ENCODE assay signal across 1 cellular context in the genomic region with DNA sequence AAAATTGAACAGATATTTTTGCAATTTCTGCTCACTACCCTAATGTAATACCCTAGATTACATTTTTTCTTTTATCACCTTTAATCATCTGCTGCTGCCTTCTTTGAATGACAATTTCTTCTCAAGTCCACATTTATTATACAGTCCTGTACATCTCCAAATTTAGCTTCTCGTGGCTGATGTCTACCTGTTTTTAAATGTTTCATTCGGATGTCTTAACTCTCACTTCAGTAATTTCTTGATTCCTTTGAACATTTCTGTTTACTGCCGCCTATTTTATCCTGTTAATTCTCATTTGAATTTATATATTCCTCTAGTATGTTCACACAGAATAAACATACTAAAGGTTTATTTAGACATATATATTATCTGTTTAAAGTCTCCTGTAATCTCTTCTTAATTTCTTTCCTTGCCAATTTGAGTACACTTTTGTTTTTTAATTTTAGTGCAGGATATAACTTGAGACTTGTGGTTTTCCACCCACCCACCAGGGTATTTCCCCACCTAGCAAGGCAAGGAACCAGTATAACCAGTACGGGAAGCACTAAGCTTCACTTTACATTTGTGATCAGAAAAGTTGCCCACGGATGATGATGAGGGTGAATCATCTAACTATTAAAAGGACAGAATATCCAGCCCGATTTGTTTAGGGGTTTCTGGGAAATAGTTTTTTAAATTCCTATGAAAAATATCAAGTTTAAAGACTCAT.
A peak's percentile ranks its signal among the peaks of the same experiment; 100 is the strongest.
TF ChIP-seq lines count a peak whose summit lies in the region.

No MANE protein-coding gene starts in this region.

TF ChIP-seq in HCT116, 20 proteins besides CTCF, POLR2A, EP300 and RAD21 (continued from another document):
- TF ChIP-seq ZBTB33 (IDR thresholded peaks at IDR 0.05; ENCODE audit: extremely low read depth, insufficient replicate concordance, low read length) (no peak), EGR1 (IDR thresholded peaks at IDR 0.05; ENCODE audit: low read depth) (peak; percentile 37; the same call in 1 of the 2 replicates), JUND (IDR thresholded peaks at IDR 0.05) (0 out of 2 replicates have a peak, but pooled peaks have one; percentile 17)
TF ChIP-seq in HCT116: peak in this region for 2.
